Comparison of ENCODE assay signal across 15 cellular contexts in genomic region chr9:117415584-117415937, GRCh38. TPM values are rescaled to one million over a fixed set of nuclear protein-coding genes. Genes with fewer than 3 reads are reported as not detected.
A peak's percentile ranks its signal among the peaks of the same experiment; 100 is the strongest.
DNase-seq lines count a peak whose midpoint lies in the region; ATAC-seq, FAIRE-seq and TF ChIP-seq lines count a peak whose summit lies in the region.
"Had no signal": no experiment of that assay in that cellular context is flagged by ENCODE, and none has a peak within 500 bp of the region (broad histone marks: within the 10 kb centered on the region; RNA-seq: fewer than 3 reads in every experiment).

No MANE protein-coding gene starts in this region.

- peak in 1 of 9 donors; percentile 12 for TF ChIP-seq CTCF in heart right ventricle (IDR thresholded peaks at IDR 0.05)
- peak in 29 of 56 donors; percentile 7 to 49 (median 27) for TF ChIP-seq CTCF in dorsolateral prefrontal cortex (IDR thresholded peaks at IDR 0.05 in 54 of 56, conservative IDR thresholded peaks at IDR 0.05 in 2 of 56; ENCODE audit: low read depth in 1 of 56, partially characterized antibody in 56 of 56)
- TF ChIP-seq CTCF in D721Med (IDR thresholded peaks at IDR 0.05; ENCODE audit: insufficient read depth, missing control alignments), result no peak

- H3K79me1 ChIP-seq in mesendoderm (ENCODE audit: low read length), result no peaks in the 10 kb centered on the region

- H4K8ac ChIP-seq in mesendoderm (ENCODE audit: low read depth, low read length), result no peak overlapping the region

- H3K27me3 ChIP-seq in heart right ventricle (peaks cover 13 to 91% (median 86%) of the 10 kb centered on the region in 7 donors), dorsolateral prefrontal cortex (no peaks in the 10 kb centered on the region), mesendoderm (ENCODE audit: insufficient read depth, low read length, poor library complexity) (peaks cover 38% of the 10 kb centered on the region)

- peak overlapping the region; percentile 34 for H3K9ac ChIP-seq in mesendoderm (ENCODE audit: low read length)

- no peak overlapping the region for H3K27ac ChIP-seq in heart right ventricle
- H3K27ac ChIP-seq in dorsolateral prefrontal cortex, result peak overlapping the region in 29 of 59 donors; percentile 11 to 83 (median 54)
- H3K27ac ChIP-seq in mesendoderm (ENCODE audit: low read depth, low read length), result no peak overlapping the region
- H3K27ac ChIP-seq: epithelial cell of prostate, neutrophil had no signal

- H3K36me3 ChIP-seq in heart right ventricle, result no peaks in the 10 kb centered on the region
- H3K36me3 ChIP-seq in mesendoderm (ENCODE audit: control insufficient read depth, insufficient read depth, low read length), result no peaks in the 10 kb centered on the region
- H3K36me3 ChIP-seq: neutrophil had no signal

- no peaks in the 10 kb centered on the region for H3K9me3 ChIP-seq in heart right ventricle
- H3K9me3 ChIP-seq: neutrophil had no signal

- no peak overlapping the region for H3K18ac ChIP-seq in mesendoderm (ENCODE audit: low read length)

- H2BK120ac ChIP-seq in mesendoderm (ENCODE audit: low read depth, low read length), result no peak overlapping the region

- H3K4me2 ChIP-seq in mesendoderm (ENCODE audit: low read length), result peak overlapping the region; percentile 54

- DNase-seq in heart right ventricle, result no peak
- DNase-seq in left cardiac atrium, result no peak
- peak in 2 of 10 donors; percentile 20 to 26 for DNase-seq in dorsolateral prefrontal cortex
- peak; percentile 84 for DNase-seq in mesendoderm
- DNase-seq in NCI-H774 (lab: John Stamatoyannopoulos, UW), result no peak
- DNase-seq in CD1c-positive myeloid dendritic cell (ENCODE audit: extremely low spot score), result no peak
- DNase-seq in D721Med (ENCODE audit: insufficient read length, low spot score), result no peak
- DNase-seq: GOT3, KBM-7, OCI-M1, SW 1271 had no signal

- intact Hi-C loops in heart right ventricle (cut with DNase I), result loop anchor here in 2 of 10 donors (10.0 kb wide), 2 partner anchors 671 to 681 kb away; no protein-coding TSS in a partner anchor
- intact Hi-C loops in left cardiac atrium (cut with DNase I), result no loop called here
- intact Hi-C loops in dorsolateral prefrontal cortex (cut with DNase I), result loop anchor here (2.0 to 10.0 kb wide), 4 partner anchors 49 to 681 kb away; no protein-coding TSS in a partner anchor

- no peak overlapping the region for H3K4ac ChIP-seq in mesendoderm (ENCODE audit: low read depth, low read length)

- H3K4me3 ChIP-seq in heart right ventricle (peak overlapping the region in 6 of 10 donors; percentile 46 to 51 (median 47)), dorsolateral prefrontal cortex (peak overlapping the region in 57 of 59 donors; percentile 36 to 91 (median 75)), mesendoderm (ENCODE audit: low read length) (no peak overlapping the region)

- no peak overlapping the region for H2AK5ac ChIP-seq in mesendoderm (ENCODE audit: low read length)

- H3K23ac ChIP-seq in mesendoderm (ENCODE audit: low read length), result no peak overlapping the region

- no peak overlapping the region for H4K5ac ChIP-seq in mesendoderm (ENCODE audit: low read length)

- no peak overlapping the region for H2BK15ac ChIP-seq in mesendoderm (replicated peaks; ENCODE audit: low read depth)

- no peak for FAIRE-seq in D721Med (lab: Jason Lieb, UNC)

- H3K4me1 ChIP-seq in heart right ventricle (peaks cover 0 to 26% (median 11%) of the 10 kb centered on the region in 9 donors), mesendoderm (ENCODE audit: control insufficient read depth, low read depth, low read length) (peaks cover 2% of the 10 kb centered on the region)

- H3K56ac ChIP-seq in mesendoderm (ENCODE audit: low read length), result peak overlapping the region; percentile 70

- H3K79me2 ChIP-seq in mesendoderm (ENCODE audit: control insufficient read depth, insufficient read depth, low read length), result no peaks in the 10 kb centered on the region

- 1% methylated on average over 10 of the region's 10 CpGs for WGBS in heart right ventricle, 2 donors
- WGBS in mesendoderm (ENCODE audit: extremely low coverage, insufficient coverage, low lambda C conversion rate), result no CpG with 5 or more reads among the region's 10 CpGs

- no peak overlapping the region for H2BK5ac ChIP-seq in mesendoderm (ENCODE audit: low read length)

- ATAC-seq in heart right ventricle (no peak), left cardiac atrium (no peak), HG02763 (IDR thresholded peaks at IDR 0.05; ENCODE audit: unreplicated experiment) (no peak)
- ATAC-seq: stimulated activated memory B cell treated with anti-CD40 and anti-IgM and Interleukin-4, amounts not matched to agents 10 μg/mL and 1 μg/mL and 100 μg/mL, for 72 hours had no signal

RNA-seq across cellular contexts. Expression of gene ASTN2, which starts 0.7 kb away (rescaled TPM):
- 10 to 100 TPM in 2 of 10 donors, 1 to 10 TPM in 8; 3.1 to 11.1 (median 4.7) TPM for total RNA-seq in heart right ventricle
- 1 to 10 TPM; 1.9 to 3.5 TPM for polyA plus RNA-seq in heart right ventricle
- total RNA-seq in left cardiac atrium, result 10 to 100 TPM; 16.8 to 31.3 TPM
- 10 to 100 TPM; 33.6 to 67.1 (median 52.4) TPM for total RNA-seq in dorsolateral prefrontal cortex
- 3.1 TPM for polyA plus RNA-seq in mesendoderm (2013, experiment 1 of 2)
- 3.4 TPM for polyA plus RNA-seq in mesendoderm (2013, experiment 2 of 2)

Comparison
In these comparisons a context has a peak if more than half of its experiments do, and no peak if none do; other contexts are left out.
1. intact Hi-C loops: an anchor here in dorsolateral prefrontal cortex (2.0 to 10.0 kb wide); none called in left cardiac atrium.